ENCODE assay signal across 23 cellular contexts in genomic region chr3:186075489-186075888, GRCh38.
"Had no signal": no experiment of that assay in that cellular context is flagged by ENCODE, and none has a peak within 500 bp of the region (broad histone marks: within the 10 kb centered on the region; RNA-seq: fewer than 3 reads in every experiment).

No MANE protein-coding gene starts in this region.

- DNase-seq: effector CD4-positive, alpha-beta T cell; endodermal cell; immature natural killer cell; kidney; left cardiac atrium; left ventricle myocardium inferior; lower lobe of right lung; mesenchymal stem cell; midbrain; occipital lobe; psoas muscle; retina; stimulated activated CD4-positive, alpha-beta T cell treated with anti-CD3 and anti-CD28 coated beads, Interleukin-2, amount 100 ng/mL, for 24 hours; stimulated activated CD4-positive, alpha-beta T cell treated with anti-CD3 and anti-CD28 coated beads, Interleukin-4, amount 100 ng/mL, for 4 hours; stimulated activated naive B cell treated with anti-CD40 and anti-IgM and Interleukin-4, amounts not matched to agents 10 μg/mL and 1 μg/mL and 100 μg/mL, for 72 hours; stimulated activated naive CD8-positive, alpha-beta T cell treated with anti-CD3 and anti-CD28 coated beads, Interleukin-15, amount 100 ng/mL, for 72 hours; testis had no signal

- H3K27me3 Mint-ChIP-seq: stimulated activated naive B cell treated with anti-CD40 and anti-IgM and Interleukin-4, amounts not matched to agents 10 μg/mL and 1 μg/mL and 100 μg/mL, for 72 hours had no signal

- H3K4me3 ChIP-seq: coronary artery, left ventricle myocardium inferior, lower lobe of right lung, psoas muscle, testis, tibial nerve had no signal

- H3K4me1 Mint-ChIP-seq: immature natural killer cell; stimulated activated naive CD8-positive, alpha-beta T cell treated with anti-CD3 and anti-CD28 coated beads, Interleukin-15, amount 100 ng/mL, for 72 hours had no signal

- H3K4me1 ChIP-seq: left ventricle myocardium inferior, lower lobe of right lung, parathyroid adenoma, psoas muscle, testis, tibial nerve had no signal

- H3K27ac ChIP-seq: coronary artery, left ventricle myocardium inferior, lower lobe of right lung, parathyroid adenoma, psoas muscle, testis, tibial nerve had no signal

- H3K79me2 ChIP-seq: parathyroid adenoma had no signal

- H3K9ac ChIP-seq: parathyroid adenoma had no signal

- H3K27ac Mint-ChIP-seq: endodermal cell; immature natural killer cell; natural killer cell treated with Interleukin-12 subunit alpha and Interleukin-12 subunit beta and Interleukin-15 and Interleukin-18, amount 100 ng/mL, for 72 hours; stimulated activated naive B cell treated with anti-CD40 and anti-IgM and Interleukin-4, amounts not matched to agents 10 μg/mL and 1 μg/mL and 100 μg/mL, for 72 hours; stimulated activated naive CD8-positive, alpha-beta T cell treated with anti-CD3 and anti-CD28 coated beads, Interleukin-15, amount 100 ng/mL, for 72 hours had no signal

- H3K27me3 ChIP-seq: testis, tibial nerve had no signal

- H3K9me3 ChIP-seq: psoas muscle, testis had no signal

- H3K4me3 Mint-ChIP-seq: endodermal cell; immature natural killer cell; natural killer cell treated with Interleukin-12 subunit alpha and Interleukin-12 subunit beta and Interleukin-15 and Interleukin-18, amount 100 ng/mL, for 72 hours; stimulated activated naive B cell treated with anti-CD40 and anti-IgM and Interleukin-4, amounts not matched to agents 10 μg/mL and 1 μg/mL and 100 μg/mL, for 72 hours; stimulated activated naive CD8-positive, alpha-beta T cell treated with anti-CD3 and anti-CD28 coated beads, Interleukin-15, amount 100 ng/mL, for 72 hours had no signal

- ATAC-seq: esophagus mucosa; left cardiac atrium; lower lobe of right lung; natural killer cell treated with Interleukin-12 subunit alpha and Interleukin-12 subunit beta and Interleukin-15 and Interleukin-18, amount 100 ng/mL, for 72 hours; psoas muscle; sciatic nerve; stimulated activated naive B cell treated with anti-CD40 and anti-IgM and Interleukin-4, amounts not matched to agents 10 μg/mL and 1 μg/mL and 100 μg/mL, for 72 hours; stimulated activated naive CD8-positive, alpha-beta T cell treated with anti-CD3 and anti-CD28 coated beads, Interleukin-15, amount 100 ng/mL, for 72 hours had no signal

- H2AFZ ChIP-seq: parathyroid adenoma had no signal
